Comparison of ENCODE assay signal across 1 cellular context in genomic region chr17:48056246-48056745, GRCh38.
TF ChIP-seq lines count a peak whose summit lies in the region.

No MANE protein-coding gene starts in this region.

TF ChIP-seq in K562, 482 proteins besides CTCF, POLR2A, EP300 and RAD21 (continued from another document):
- TF ChIP-seq ZBTB40 (IDR thresholded peaks at IDR 0.05), result peak; percentile 38; the same call in 1 of the 2 replicates
- TF ChIP-seq ZBTB40 (CRISPR knock-in tag; IDR thresholded peaks at IDR 0.05), result no peak
- TF ChIP-seq, protein P1, sequence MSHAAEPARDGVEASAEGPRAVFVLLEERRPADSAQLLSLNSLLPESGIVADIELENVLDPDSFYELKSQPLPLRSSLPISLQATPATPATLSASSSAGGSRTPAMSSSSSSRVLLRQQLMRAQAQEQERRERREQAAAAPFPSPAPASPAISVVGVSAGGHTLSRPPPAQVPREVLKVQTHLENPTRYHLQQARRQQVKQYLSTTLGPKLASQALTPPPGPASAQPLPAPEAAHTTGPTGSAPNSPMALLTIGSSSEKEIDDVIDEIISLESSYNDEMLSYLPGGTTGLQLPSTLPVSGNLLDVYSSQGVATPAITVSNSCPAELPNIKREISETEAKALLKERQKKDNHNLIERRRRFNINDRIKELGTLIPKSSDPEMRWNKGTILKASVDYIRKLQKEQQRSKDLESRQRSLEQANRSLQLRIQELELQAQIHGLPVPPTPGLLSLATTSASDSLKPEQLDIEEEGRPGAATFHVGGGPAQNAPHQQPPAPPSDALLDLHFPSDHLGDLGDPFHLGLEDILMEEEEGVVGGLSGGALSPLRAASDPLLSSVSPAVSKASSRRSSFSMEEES (CRISPR knock-in tag; IDR thresholded peaks at IDR 0.05), result peak; percentile 81
- no peak for TF ChIP-seq HDAC3 (IDR thresholded peaks at IDR 0.05; ENCODE audit: borderline replicate concordance, partially characterized antibody)
- TF ChIP-seq CHD1 (IDR thresholded peaks at IDR 0.05; ENCODE audit: low read length), result no peak
- no peak for TF ChIP-seq FOXA1 (IDR thresholded peaks at IDR 0.05; ENCODE audit: borderline replicate concordance)
- TF ChIP-seq SNIP1 (IDR thresholded peaks at IDR 0.05; ENCODE audit: low read depth), result no peak
- TF ChIP-seq TOE1 (IDR thresholded peaks at IDR 0.05; ENCODE audit: borderline replicate concordance), result peak; percentile 66; the same call in 1 of the 2 replicates
- no peak for TF ChIP-seq TOE1 (CRISPR knock-in tag; IDR thresholded peaks at IDR 0.05; ENCODE audit: borderline replicate concordance, low read depth)
- TF ChIP-seq GABPB1 (CRISPR knock-in tag; IDR thresholded peaks at IDR 0.05), result no peak
- TF ChIP-seq GABPA (tag; conservative IDR thresholded peaks at IDR 0.05; ENCODE audit: low read depth), result peak; percentile 26; the same call in 1 of the 2 replicates
- TF ChIP-seq BRF2 (IDR thresholded peaks at IDR 0.05; ENCODE audit: borderline replicate concordance, insufficient read depth, insufficient read length), result no peak
- no peak for TF ChIP-seq CSDE1 (IDR thresholded peaks at IDR 0.05)
